Comparison of ENCODE assay signal across 8 cellular contexts in the genomic region with DNA sequence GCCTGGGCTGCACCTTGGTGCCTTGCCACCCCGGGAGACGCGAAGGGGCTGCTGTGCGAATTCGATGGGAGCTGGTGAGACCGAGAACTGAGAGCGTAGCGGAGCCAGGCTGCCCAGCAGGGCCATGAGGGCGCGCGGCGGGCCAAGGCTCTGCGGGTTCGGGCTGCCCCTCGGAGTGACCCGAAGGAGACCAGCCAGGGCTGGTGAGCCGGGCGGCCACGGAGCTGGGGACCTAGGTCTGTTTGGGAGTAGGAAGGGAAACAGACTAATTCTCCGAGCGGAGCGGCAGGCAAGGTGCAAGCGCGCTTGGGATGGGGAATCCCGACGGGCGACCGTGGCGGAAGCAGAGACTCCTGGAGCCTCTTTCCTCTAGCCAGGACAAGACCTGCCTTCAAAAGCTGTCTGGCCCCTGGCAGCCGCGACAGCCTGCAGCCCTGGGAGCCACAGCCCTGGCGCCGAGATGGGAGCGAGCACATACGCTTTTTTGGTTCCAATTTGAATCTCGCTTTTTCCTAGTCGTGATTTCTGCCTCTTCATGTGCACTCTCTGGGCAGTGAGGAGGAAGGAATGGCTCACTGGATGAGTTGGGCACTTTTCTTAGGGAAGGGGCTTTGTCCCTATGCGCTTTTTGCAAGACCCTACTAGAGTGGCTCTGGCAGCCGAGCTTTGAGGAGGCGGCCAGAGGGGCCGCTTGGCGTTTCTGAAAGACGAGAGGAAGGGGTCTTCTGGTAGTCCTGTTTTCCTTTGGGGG. TPM values are rescaled to one million over a fixed set of nuclear protein-coding genes. Genes with fewer than 3 reads are reported as not detected.
DNase-seq lines count a peak whose midpoint lies in the region; TF ChIP-seq lines count a peak whose summit lies in the region.

No MANE protein-coding gene starts in this region.

- intact Hi-C loops in uterus (cut with DNase I; ENCODE audit: low total_unique reads), result no loop called here

- H3K9me3 ChIP-seq in muscle layer of duodenum (ENCODE audit: control insufficient read depth in 1 of 2, low read length in 2 of 2) (no peaks in the 10 kb centered on the region), uterus (no peaks in the 10 kb centered on the region)

- peaks cover 29% of the 10 kb centered on the region for H3K27me3 Mint-ChIP-seq in activated naive CD4-positive, alpha-beta T cell treated with anti-CD3 and anti-CD28 coated beads, Interleukin-2, amount 50 U/mL, for 24 hours
- H3K27me3 Mint-ChIP-seq in endothelial cell (ENCODE audit: unreplicated experiment), result peaks cover 4% of the 10 kb centered on the region

- peak overlapping the region; percentile 42 for H3K4me3 Mint-ChIP-seq in activated naive CD4-positive, alpha-beta T cell treated with anti-CD3 and anti-CD28 coated beads, Interleukin-2, amount 50 U/mL, for 24 hours
- H3K4me3 Mint-ChIP-seq in endothelial cell (ENCODE audit: unreplicated experiment), result peak overlapping the region; percentile 96

- no peak overlapping the region for H3K27ac ChIP-seq in muscle layer of duodenum (ENCODE audit: low read length)
- H3K27ac ChIP-seq in uterus, result peak overlapping the region in 1 of 2 donors; percentile 68

- H3K9me3 Mint-ChIP-seq in activated naive CD4-positive, alpha-beta T cell treated with anti-CD3 and anti-CD28 coated beads, Interleukin-2, amount 50 U/mL, for 24 hours, result no peaks in the 10 kb centered on the region
- H3K9me3 Mint-ChIP-seq in endothelial cell (ENCODE audit: unreplicated experiment), result no peaks in the 10 kb centered on the region

- no peak for DNase-seq in activated naive CD4-positive, alpha-beta T cell (lab: John Stamatoyannopoulos, UW)
- peak; percentile 38 for DNase-seq in endothelial cell (ENCODE audit: low spot score)
- no peak for DNase-seq in uterus
- no peak for DNase-seq in effector CD4-positive, alpha-beta T cell
- DNase-seq in NCI-H2227 (lab: John Stamatoyannopoulos, UW; ENCODE audit: unreplicated experiment), result no peak
- DNase-seq in NCI-H2081 (lab: John Stamatoyannopoulos, UW), result no peak

- peaks cover 12% of the 10 kb centered on the region for H3K4me1 Mint-ChIP-seq in activated naive CD4-positive, alpha-beta T cell treated with anti-CD3 and anti-CD28 coated beads, Interleukin-2, amount 50 U/mL, for 24 hours
- peaks cover 7% of the 10 kb centered on the region for H3K4me1 Mint-ChIP-seq in endothelial cell (ENCODE audit: unreplicated experiment)

- peaks cover 0 to 19% of the 10 kb centered on the region in 2 donors for H3K4me1 ChIP-seq in muscle layer of duodenum (ENCODE audit: control insufficient read depth in 1 of 2, insufficient read depth in 2 of 2, low read length in 2 of 2)
- H3K4me1 ChIP-seq in uterus, result peaks cover 0 to 12% of the 10 kb centered on the region in 2 donors

- H3K27me3 ChIP-seq in muscle layer of duodenum (ENCODE audit: low read depth, low read length) (peaks cover 15% of the 10 kb centered on the region), uterus (no peaks in the 10 kb centered on the region)

- TF ChIP-seq CTCF in endothelial cell (IDR thresholded peaks at IDR 0.05; ENCODE audit: unreplicated experiment) (no peak), uterus (IDR thresholded peaks at IDR 0.05) (no peak)

- no peaks in the 10 kb centered on the region for H3K36me3 Mint-ChIP-seq in activated naive CD4-positive, alpha-beta T cell treated with anti-CD3 and anti-CD28 coated beads, Interleukin-2, amount 50 U/mL, for 24 hours
- H3K36me3 Mint-ChIP-seq in endothelial cell (ENCODE audit: low read depth, unreplicated experiment), result no peaks in the 10 kb centered on the region

- no peak for TF ChIP-seq POLR2A in uterus (IDR thresholded peaks at IDR 0.05)

- H3K4me3 ChIP-seq in muscle layer of duodenum (ENCODE audit: low read depth in 1 of 2, low read length in 2 of 2) (peak overlapping the region; percentile 49 to 60), uterus (peak overlapping the region; percentile 26 to 47)

- no peak overlapping the region for H3K27ac Mint-ChIP-seq in activated naive CD4-positive, alpha-beta T cell treated with anti-CD3 and anti-CD28 coated beads, Interleukin-2, amount 50 U/mL, for 24 hours
- no peak overlapping the region for H3K27ac Mint-ChIP-seq in endothelial cell (ENCODE audit: unreplicated experiment)

- no peaks in the 10 kb centered on the region for H3K36me3 ChIP-seq in muscle layer of duodenum (ENCODE audit: control insufficient read depth in 1 of 2, insufficient read depth in 2 of 2, low read length in 2 of 2)
- H3K36me3 ChIP-seq in uterus, result no peaks in the 10 kb centered on the region

RNA-seq across cellular contexts. Expression of gene SYNDIG1, which starts 0.8 kb away (rescaled TPM):
- total RNA-seq in endothelial cell (ENCODE audit: unreplicated experiment) (8.1 TPM), uterus (1 to 10 TPM in 2 of 4 donors, under 1 TPM in 1, not detected in 1; 0.51 to 3.4 (median 2.8) TPM)
